9 cellular contexts compared by ENCODE assay signal in genomic region chr4:2412534-2412884, GRCh38. TPM values are rescaled to one million over a fixed set of nuclear protein-coding genes. Genes with fewer than 3 reads are reported as not detected.
A peak's percentile ranks its signal among the peaks of the same experiment; 100 is the strongest.
DNase-seq lines count a peak whose midpoint lies in the region; ATAC-seq and TF ChIP-seq lines count a peak whose summit lies in the region.
"Had no signal": no experiment of that assay in that cellular context is flagged by ENCODE, and none has a peak within 500 bp of the region (broad histone marks: within the 10 kb centered on the region; RNA-seq: fewer than 3 reads in every experiment).

No MANE protein-coding gene starts in this region.

- WGBS in body of pancreas, 2 donors: 43 to 55% methylated on average over 5 of the region's 5 CpGs
- WGBS in transverse colon (ENCODE audit: low coverage in 1 of 2), 2 donors: 12 to 20% methylated on average over 1 to 5 of the region's 5 CpGs

- no peak for TF ChIP-seq EP300 in transverse colon (IDR thresholded peaks at IDR 0.05; ENCODE audit: low read depth)

- peak overlapping the region; percentile 64 for H3K9ac ChIP-seq in OCI-LY3 (ENCODE audit: low read length)

- DNase-seq in GM10266 (ENCODE audit: extremely low spot score): peak; percentile 54
- peak in 1 of 4 donors; percentile 15 for DNase-seq in body of pancreas
- peak; percentile 83 for DNase-seq in transverse colon
- no peak for DNase-seq in MV-4-11 (lab: John Stamatoyannopoulos, UW)

- TF ChIP-seq POLR2A in body of pancreas (IDR thresholded peaks at IDR 0.05): no peak
- TF ChIP-seq POLR2A in transverse colon (IDR thresholded peaks at IDR 0.05): no peak

- TF ChIP-seq CTCF in GM10266 (IDR thresholded peaks at IDR 0.05; ENCODE audit: control insufficient read depth, insufficient read depth, low read depth, missing control alignments): no peak
- TF ChIP-seq CTCF in OCI-LY3 (IDR thresholded peaks at IDR 0.05; ENCODE audit: low read depth, low read length): no peak
- TF ChIP-seq CTCF in body of pancreas (IDR thresholded peaks at IDR 0.05): no peak
- TF ChIP-seq CTCF in transverse colon (IDR thresholded peaks at IDR 0.05): no peak

- in situ Hi-C loops in transverse colon (cut with MboI; ENCODE audit: low pct_ligation_motif_present in 1 of 4, low pct_unique_long_range_greater_than_20kb in 1 of 4, low sequenced_read_pairs in 3 of 4): loop anchor here in 1 of 4 donors (25.0 kb wide), 1 partner anchor 175 kb away; the partner anchor contains the start of genes HAUS3 and POLN

- H3K4me1 ChIP-seq in OCI-LY3 (ENCODE audit: low read length) (peaks cover 26% of the 10 kb centered on the region), body of pancreas (peaks cover 31% of the 10 kb centered on the region), muscle layer of duodenum (ENCODE audit: control insufficient read depth in 1 of 2, insufficient read depth in 2 of 2, low read length in 2 of 2) (peaks cover 8 to 29% of the 10 kb centered on the region in 2 donors), transverse colon (peaks cover 24 to 62% (median 44%) of the 10 kb centered on the region in 4 donors)

- H3K9me3 ChIP-seq in OCI-LY3 (ENCODE audit: insufficient read depth, low read length): no peaks in the 10 kb centered on the region
- no peaks in the 10 kb centered on the region for H3K9me3 ChIP-seq in body of pancreas
- no peaks in the 10 kb centered on the region for H3K9me3 ChIP-seq in muscle layer of duodenum (ENCODE audit: control insufficient read depth in 1 of 2, low read length in 2 of 2)
- no peaks in the 10 kb centered on the region for H3K9me3 ChIP-seq in transverse colon

- H3K27ac ChIP-seq in OCI-LY3 (ENCODE audit: low read length): peak overlapping the region; percentile 74
- peak overlapping the region in 3 of 4 donors; percentile 31 to 72 (median 67) for H3K27ac ChIP-seq in body of pancreas
- H3K27ac ChIP-seq in muscle layer of duodenum (ENCODE audit: low read length): peak overlapping the region; percentile 80
- peak overlapping the region; percentile 91 to 94 (median 92) for H3K27ac ChIP-seq in transverse colon

- H3K4me3 ChIP-seq in OCI-LY3 (ENCODE audit: low read length): peak overlapping the region; percentile 79
- H3K4me3 ChIP-seq in body of pancreas: no peak overlapping the region
- H3K4me3 ChIP-seq in muscle layer of duodenum (ENCODE audit: low read depth in 1 of 2, low read length in 2 of 2): peak overlapping the region; percentile 35 to 56
- peak overlapping the region in 3 of 4 donors; percentile 19 to 42 (median 26) for H3K4me3 ChIP-seq in transverse colon

- peak overlapping the region; percentile 54 for H2AFZ ChIP-seq in OCI-LY3 (ENCODE audit: low read depth, low read length)

- intact Hi-C loops in body of pancreas (cut with DNase I) (no loop called here), transverse colon (cut with DNase I; ENCODE audit: low total_unique reads) (no loop called here)

- H3K4me2 ChIP-seq in OCI-LY3 (ENCODE audit: low read length): peak overlapping the region; percentile 95

- peak; percentile 17 for ATAC-seq in GM21825 (IDR thresholded peaks at IDR 0.05; ENCODE audit: unreplicated experiment)
- no peak for ATAC-seq in body of pancreas
- no peak for ATAC-seq in HG02870 (IDR thresholded peaks at IDR 0.05; ENCODE audit: unreplicated experiment)

- no peaks in the 10 kb centered on the region for H4K20me1 ChIP-seq in OCI-LY3 (ENCODE audit: insufficient read depth, low read length)

- H3K79me2 ChIP-seq in OCI-LY3 (ENCODE audit: low read length): 0 out of 2 replicates have a peak, but pooled peaks cover 2% of the 10 kb centered on the region

- no peaks in the 10 kb centered on the region for H3K36me3 ChIP-seq in OCI-LY3 (replicated peaks; ENCODE audit: low read depth, low read length)
- H3K36me3 ChIP-seq in body of pancreas (replicated peaks in 1 of 2; ENCODE audit: insufficient read depth in 1 of 2, low read depth in 2 of 2): no peaks in the 10 kb centered on the region
- H3K36me3 ChIP-seq in muscle layer of duodenum (ENCODE audit: control insufficient read depth in 1 of 2, insufficient read depth in 2 of 2, low read length in 2 of 2): no peaks in the 10 kb centered on the region
- H3K36me3 ChIP-seq in transverse colon: no peaks in the 10 kb centered on the region

- H3K27me3 ChIP-seq in OCI-LY3 (ENCODE audit: low read depth, low read length) (no peaks in the 10 kb centered on the region), body of pancreas (no peaks in the 10 kb centered on the region), muscle layer of duodenum (ENCODE audit: low read depth, low read length) (no peaks in the 10 kb centered on the region), transverse colon (peaks cover 12% of the 10 kb centered on the region)

RNA-seq across cellular contexts. Expression of gene ZFYVE28, which starts 5.9 kb away (rescaled TPM):
- 10 to 100 TPM in 1 of 2 donors, 1 to 10 TPM in 1; 5.7 to 16.8 TPM for total RNA-seq in body of pancreas
- 100 to 1,000 TPM in 1 of 4 donors, 10 to 100 TPM in 3; 44.8 to 110 (median 69.6) TPM for total RNA-seq in transverse colon

RNA-seq across cellular contexts. Expression of gene CFAP99, which starts 6.2 kb away (rescaled TPM):
- total RNA-seq in body of pancreas (not detected), transverse colon (under 1 TPM in 3 of 4 donors, not detected in 1; 0.32 to 0.82 (median 0.60) TPM)
- total RNA-seq: SK-MEL-5 had no signal

RNA-seq across cellular contexts. Expression of gene RNF4, which starts 56.4 kb away (rescaled TPM):
- total RNA-seq in body of pancreas (10 to 100 TPM; 29.0 to 29.3 TPM), transverse colon (10 to 100 TPM; 20.9 to 50.5 (median 35.8) TPM)

Comparison
In these comparisons a context has a peak if more than half of its experiments do, and no peak if none do; other contexts are left out.
1. H3K4me3 ChIP-seq: peak in OCI-LY3 (single experiment), muscle layer of duodenum (2 of 2) and transverse colon (3 of 4); none in body of pancreas (0 of 2).
2. Peak in every context shown above with its lines, with median percentiles within 50 percentile points of each other: H3K27ac ChIP-seq.